ENCODE assay signal across 8 cellular contexts in the genomic region with DNA sequence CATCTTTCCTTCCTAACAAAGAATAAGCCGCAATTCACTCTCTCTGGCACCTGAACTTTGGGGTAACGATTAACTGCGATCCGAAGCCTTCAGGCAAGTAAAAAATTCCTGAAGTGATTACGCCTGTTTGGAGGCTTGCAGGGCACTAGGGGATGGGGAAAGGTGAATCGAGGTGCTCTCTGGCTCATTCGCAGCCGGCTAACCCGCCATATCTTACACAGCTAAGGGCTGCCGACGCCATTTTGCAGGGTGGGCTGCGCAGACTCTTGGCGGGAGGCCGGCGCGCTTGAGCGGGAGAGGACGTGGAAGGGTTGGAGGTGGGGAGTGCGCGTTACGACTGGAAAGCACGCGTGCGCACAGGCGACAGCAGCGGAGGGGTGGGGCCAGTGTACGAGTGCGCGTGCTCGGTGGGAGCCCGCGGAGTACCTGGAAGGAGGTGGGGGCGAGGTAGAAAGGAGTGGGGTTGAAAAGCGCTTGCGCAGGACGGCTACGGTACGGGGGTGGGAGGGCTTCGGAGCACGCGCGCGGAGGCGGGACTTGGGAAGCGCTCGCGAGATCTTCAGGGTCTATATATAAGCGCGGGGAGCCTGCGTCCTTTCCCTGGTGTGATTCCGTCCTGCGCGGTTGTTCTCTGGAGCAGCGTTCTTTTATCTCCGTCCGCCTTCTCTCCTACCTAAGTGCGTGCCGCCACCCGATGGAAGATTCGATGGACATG. TPM values are rescaled to one million over a fixed set of nuclear protein-coding genes. Genes with fewer than 3 reads are reported as not detected.
DNase-seq lines count a peak whose midpoint lies in the region; ATAC-seq and TF ChIP-seq lines count a peak whose summit lies in the region.

A gene with protein sequence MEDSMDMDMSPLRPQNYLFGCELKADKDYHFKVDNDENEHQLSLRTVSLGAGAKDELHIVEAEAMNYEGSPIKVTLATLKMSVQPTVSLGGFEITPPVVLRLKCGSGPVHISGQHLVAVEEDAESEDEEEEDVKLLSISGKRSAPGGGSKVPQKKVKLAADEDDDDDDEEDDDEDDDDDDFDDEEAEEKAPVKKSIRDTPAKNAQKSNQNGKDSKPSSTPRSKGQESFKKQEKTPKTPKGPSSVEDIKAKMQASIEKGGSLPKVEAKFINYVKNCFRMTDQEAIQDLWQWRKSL (plus strand): TSS at position 595 of the 715 bp plus-strand sequence. CDS start 100 bp downstream, at position 695.

- DNase-seq in AG04450 (ENCODE audit: low read depth, low spot score) (peak; percentile 99), NCI-H226 (peak; percentile 95), WTC11 (ENCODE audit: low spot score) (peak; percentile 97), cardiac fibroblast (ENCODE audit: low read depth in 2 of 2) (peak; percentile 99 to 100), iPS-NIHi7 (ENCODE audit: extremely low spot score) (peak; percentile 99), smooth muscle cell (lab: John Stamatoyannopoulos, UW; ENCODE audit: unreplicated experiment) (peak; percentile 93)

- peaks cover 47% of the 10 kb centered on the region for H3K79me2 ChIP-seq in smooth muscle cell (ENCODE audit: low read depth)

- WGBS in smooth muscle cell (ENCODE audit: low lambda C conversion rate): under 1% methylated on average over 49 of the region's 60 CpGs

- peak within 1 kb of the TSS; percentile 98 for H3K4me2 ChIP-seq in smooth muscle cell

- peaks cover 45% of the 10 kb centered on the region for H3K36me3 Mint-ChIP-seq in WTC11

- H3K4me1 Mint-ChIP-seq in WTC11: peaks cover 28% of the 10 kb centered on the region

- H4K20me1 ChIP-seq in smooth muscle cell (ENCODE audit: low read depth): peaks cover 46% of the 10 kb centered on the region

- no peaks in the 10 kb centered on the region; the same call in 1 of the 2 replicates for H3K27me3 Mint-ChIP-seq in WTC11 (ENCODE audit: low read depth)

- no peaks in the 10 kb centered on the region for H3K36me3 ChIP-seq in smooth muscle cell (ENCODE audit: low read depth)

- H3K4me3 Mint-ChIP-seq in WTC11: peak within 1 kb of the TSS; percentile 98

- CTCF ChIA-PET in AG04450 (lab: Charles Lee): no interaction called here
- CTCF ChIA-PET in WTC11 (lab: Charles Lee): interaction anchor here (0.6 to 1.4 kb wide), 4 partner anchors 22 to 69 kb away, joined by 3 to 6 read pairs (median 4); no protein-coding TSS in a partner anchor

- H3K27ac Mint-ChIP-seq in WTC11: peak within 1 kb of the TSS; percentile 99

- H3K4me3 ChIP-seq in AG04450 (ENCODE audit: low read depth, low read length): peak within 1 kb of the TSS; percentile 98
- peak within 1 kb of the TSS; percentile 97 to 99 for H3K4me3 ChIP-seq in cardiac fibroblast (replicated peaks in 1 of 2; ENCODE audit: low read depth in 2 of 2, low read length in 2 of 2)
- peak within 1 kb of the TSS; percentile 76 for H3K4me3 ChIP-seq in smooth muscle cell

- H3K9me3 ChIP-seq in AG04450 (ENCODE audit: control insufficient read depth, insufficient read depth, low read length): no peaks in the 10 kb centered on the region; the same call in 1 of the 2 replicates
- no peaks in the 10 kb centered on the region for H3K9me3 ChIP-seq in smooth muscle cell (replicated peaks; ENCODE audit: low read depth)

- peaks cover 26% of the 10 kb centered on the region for H3K4me1 ChIP-seq in smooth muscle cell (ENCODE audit: low read depth)

- H3K9ac ChIP-seq in smooth muscle cell (ENCODE audit: low read depth): peak within 1 kb of the TSS; percentile 89

- peaks cover 3% of the 10 kb centered on the region for H3F3A ChIP-seq in smooth muscle cell (ENCODE audit: low read depth)

- ATAC-seq in GM18909 (IDR thresholded peaks at IDR 0.05; ENCODE audit: poor library complexity, unreplicated experiment) (peak; percentile 86), HG03175 (IDR thresholded peaks at IDR 0.05; ENCODE audit: unreplicated experiment) (peak; percentile 76), WTC11 (peak; percentile 90)

- peak within 1 kb of the TSS; percentile 89 for H3K27ac ChIP-seq in AG04450 (ENCODE audit: low read depth, low read length)
- H3K27ac ChIP-seq in smooth muscle cell (ENCODE audit: low read depth): peak within 1 kb of the TSS; percentile 91

- no peak for TF ChIP-seq CTCF in AG04450 (IDR thresholded peaks at IDR 0.05; ENCODE audit: low read depth, low read length)
- TF ChIP-seq CTCF in WTC11 (IDR thresholded peaks at IDR 0.05): no peak
- TF ChIP-seq CTCF in cardiac fibroblast (IDR thresholded peaks at IDR 0.05; ENCODE audit: low read depth, low read length): no peak
- no peak for TF ChIP-seq CTCF in smooth muscle cell (IDR thresholded peaks at IDR 0.05; ENCODE audit: borderline replicate concordance, insufficient read depth, poor library complexity, severe bottlenecking)

- H3K27me3 ChIP-seq in AG04450 (ENCODE audit: control insufficient read depth, insufficient read depth, low read length) (no peaks in the 10 kb centered on the region), smooth muscle cell (ENCODE audit: low read depth) (no peaks in the 10 kb centered on the region)

- H2AFZ ChIP-seq in smooth muscle cell (ENCODE audit: low read depth): peak within 1 kb of the TSS; percentile 92

- no peaks in the 10 kb centered on the region for H3K9me3 Mint-ChIP-seq in WTC11

- POLR2A ChIA-PET in AG04450 (lab: Yijun Ruan, JAX) (interaction anchor here (0.7 to 1.1 kb wide), 9 partner anchors 8 to 622 kb away, joined by 3 to 4 read pairs (median 3); no protein-coding TSS in a partner anchor), WTC11 (lab: Charles Lee) (interaction anchor here (0.8 kb wide), 1 partner anchor 452 kb away, joined by 3 read pairs; no protein-coding TSS in a partner anchor)

TF ChIP-seq in WTC11, 78 proteins besides CTCF, POLR2A, EP300 and RAD21 (continues in another document):
- TF ChIP-seq FOXP1 (CRISPR knock-in tag; IDR thresholded peaks at IDR 0.05; ENCODE audit: borderline replicate concordance): 0 out of 2 replicates have a peak, but pooled peaks have one; percentile 37
- TF ChIP-seq HMGA2 (CRISPR knock-in tag; IDR thresholded peaks at IDR 0.05): no peak
- TF ChIP-seq TEAD1 (CRISPR knock-in tag; IDR thresholded peaks at IDR 0.05): peak; percentile 54; the same call in 1 of the 2 replicates
- TF ChIP-seq JUN (CRISPR knock-in tag; IDR thresholded peaks at IDR 0.05): no peak; the same call in 1 of the 2 replicates
- TF ChIP-seq SMAD4 (CRISPR knock-in tag; IDR thresholded peaks at IDR 0.05): no peak
- TF ChIP-seq PRRX2 (CRISPR knock-in tag; IDR thresholded peaks at IDR 0.05): no peak
- TF ChIP-seq ZNF416 (CRISPR knock-in tag; IDR thresholded peaks at IDR 0.05): no peak
- TF ChIP-seq, protein P1, sequence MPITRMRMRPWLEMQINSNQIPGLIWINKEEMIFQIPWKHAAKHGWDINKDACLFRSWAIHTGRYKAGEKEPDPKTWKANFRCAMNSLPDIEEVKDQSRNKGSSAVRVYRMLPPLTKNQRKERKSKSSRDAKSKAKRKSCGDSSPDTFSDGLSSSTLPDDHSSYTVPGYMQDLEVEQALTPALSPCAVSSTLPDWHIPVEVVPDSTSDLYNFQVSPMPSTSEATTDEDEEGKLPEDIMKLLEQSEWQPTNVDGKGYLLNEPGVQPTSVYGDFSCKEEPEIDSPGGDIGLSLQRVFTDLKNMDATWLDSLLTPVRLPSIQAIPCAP (CRISPR knock-in tag; IDR thresholded peaks at IDR 0.05): 0 out of 2 replicates have a peak, but pooled peaks have one; percentile 63
- TF ChIP-seq ATF1 (CRISPR knock-in tag; IDR thresholded peaks at IDR 0.05): no peak
- TF ChIP-seq ZNF671 (CRISPR knock-in tag; IDR thresholded peaks at IDR 0.05): no peak
- no peak; the same call in 1 of the 2 replicates for TF ChIP-seq TP53 (CRISPR knock-in tag; IDR thresholded peaks at IDR 0.05)
- peak; percentile 83 for TF ChIP-seq ETV6 (CRISPR knock-in tag; IDR thresholded peaks at IDR 0.05)
- TF ChIP-seq CREB1 (CRISPR knock-in tag; IDR thresholded peaks at IDR 0.05): 0 out of 2 replicates have a peak, but pooled peaks have one; percentile 37
- no peak for TF ChIP-seq GABPB1 (CRISPR knock-in tag; IDR thresholded peaks at IDR 0.05)
- TF ChIP-seq, protein P2, sequence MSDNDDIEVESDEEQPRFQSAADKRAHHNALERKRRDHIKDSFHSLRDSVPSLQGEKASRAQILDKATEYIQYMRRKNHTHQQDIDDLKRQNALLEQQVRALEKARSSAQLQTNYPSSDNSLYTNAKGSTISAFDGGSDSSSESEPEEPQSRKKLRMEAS (CRISPR knock-in tag; IDR thresholded peaks at IDR 0.05): peak; percentile 88
- TF ChIP-seq, protein P3, sequence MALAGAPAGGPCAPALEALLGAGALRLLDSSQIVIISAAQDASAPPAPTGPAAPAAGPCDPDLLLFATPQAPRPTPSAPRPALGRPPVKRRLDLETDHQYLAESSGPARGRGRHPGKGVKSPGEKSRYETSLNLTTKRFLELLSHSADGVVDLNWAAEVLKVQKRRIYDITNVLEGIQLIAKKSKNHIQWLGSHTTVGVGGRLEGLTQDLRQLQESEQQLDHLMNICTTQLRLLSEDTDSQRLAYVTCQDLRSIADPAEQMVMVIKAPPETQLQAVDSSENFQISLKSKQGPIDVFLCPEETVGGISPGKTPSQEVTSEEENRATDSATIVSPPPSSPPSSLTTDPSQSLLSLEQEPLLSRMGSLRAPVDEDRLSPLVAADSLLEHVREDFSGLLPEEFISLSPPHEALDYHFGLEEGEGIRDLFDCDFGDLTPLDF (CRISPR knock-in tag; IDR thresholded peaks at IDR 0.05): peak; percentile 15; the same call in 1 of the 2 replicates
- TF ChIP-seq ZNF232 (CRISPR knock-in tag; IDR thresholded peaks at IDR 0.05): peak; percentile 83; the same call in 1 of the 2 replicates
- TF ChIP-seq, protein P4, sequence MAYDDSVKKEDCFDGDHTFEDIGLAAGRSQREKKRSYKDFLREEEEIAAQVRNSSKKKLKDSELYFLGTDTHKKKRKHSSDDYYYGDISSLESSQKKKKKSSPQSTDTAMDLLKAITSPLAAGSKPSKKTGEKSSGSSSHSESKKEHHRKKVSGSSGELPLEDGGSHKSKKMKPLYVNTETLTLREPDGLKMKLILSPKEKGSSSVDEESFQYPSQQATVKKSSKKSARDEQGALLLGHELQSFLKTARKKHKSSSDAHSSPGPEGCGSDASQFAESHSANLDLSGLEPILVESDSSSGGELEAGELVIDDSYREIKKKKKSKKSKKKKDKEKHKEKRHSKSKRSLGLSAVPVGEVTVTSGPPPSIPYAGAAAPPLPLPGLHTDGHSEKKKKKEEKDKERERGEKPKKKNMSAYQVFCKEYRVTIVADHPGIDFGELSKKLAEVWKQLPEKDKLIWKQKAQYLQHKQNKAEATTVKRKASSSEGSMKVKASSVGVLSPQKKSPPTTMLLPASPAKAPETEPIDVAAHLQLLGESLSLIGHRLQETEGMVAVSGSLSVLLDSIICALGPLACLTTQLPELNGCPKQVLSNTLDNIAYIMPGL (CRISPR knock-in tag; IDR thresholded peaks at IDR 0.05): peak; percentile 58; the same call in 1 of the 2 replicates

RNA-seq across cellular contexts. Expression of the gene that starts here (rescaled TPM):
- polyA plus RNA-seq in AG04450 (2011; rRNA removed): 2,315 and 2,664 TPM in 2 replicates
- 733 and 818 TPM in 2 replicates for polyA minus RNA-seq in AG04450 (2011; rRNA and poly(A)+ RNA removed)
- 3,469 to 3,530 TPM (median 3,528 TPM) in 3 replicates for total RNA-seq in WTC11 (2021)
- total RNA-seq in smooth muscle cell: 856 and 2,459 TPM in 2 replicates
- polyA plus RNA-seq in smooth muscle cell: 330 and 360 TPM in 2 replicates

Comparison
In these comparisons a context has a peak if more than half of its experiments do, and no peak if none do; other contexts are left out.
1. Peak in every context shown above with its lines: DNase-seq, ATAC-seq, H3K4me3 ChIP-seq and H3K27ac ChIP-seq.